In the genomic region with DNA sequence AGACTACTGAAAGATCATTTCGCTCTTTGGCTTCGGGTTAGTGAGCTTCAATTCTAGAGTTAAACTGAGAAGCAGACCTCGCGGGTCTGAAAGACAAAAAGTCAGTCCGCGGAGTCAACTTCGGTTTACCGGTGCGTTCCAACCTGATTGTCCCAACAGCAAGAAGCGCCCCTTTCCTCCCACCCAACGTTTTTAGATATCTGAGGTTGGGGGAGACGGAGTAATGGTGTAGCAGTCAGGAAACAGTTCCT, we compare ENCODE assay signal across 12 cellular contexts. TPM values are rescaled to one million over a fixed set of nuclear protein-coding genes. Genes with fewer than 3 reads are reported as not detected.
A peak's percentile ranks its signal among the peaks of the same experiment; 100 is the strongest.
DNase-seq lines count a peak whose midpoint lies in the region; ATAC-seq and TF ChIP-seq lines count a peak whose summit lies in the region.
"Had no signal": no experiment of that assay in that cellular context is flagged by ENCODE, and none has a peak within 500 bp of the region (broad histone marks: within the 10 kb centered on the region; RNA-seq: fewer than 3 reads in every experiment).

No MANE protein-coding gene starts in this region.

- peak overlapping the region in 3 of 4 donors; percentile 25 to 68 (median 37) for H3K27ac ChIP-seq in body of pancreas
- no peak overlapping the region for H3K27ac ChIP-seq in iPS-20b (ENCODE audit: low read length)
- no peak overlapping the region for H3K27ac ChIP-seq in subcutaneous abdominal adipose tissue (ENCODE audit: low read depth, low read length)
- H3K27ac ChIP-seq: neutrophil had no signal

- no peaks in the 10 kb centered on the region for H3K36me3 ChIP-seq in body of pancreas (replicated peaks in 1 of 2; ENCODE audit: insufficient read depth in 1 of 2, low read depth in 2 of 2)
- H3K36me3 ChIP-seq in iPS-20b (ENCODE audit: insufficient read depth, low read depth, low read length) = no peaks in the 10 kb centered on the region
- H3K36me3 ChIP-seq in subcutaneous abdominal adipose tissue (ENCODE audit: control insufficient read depth in 5 of 5, insufficient read depth in 5 of 5, low read length in 5 of 5) = no peaks in the 10 kb centered on the region
- H3K36me3 ChIP-seq: neutrophil had no signal

- H3K9me3 ChIP-seq in body of pancreas (no peaks in the 10 kb centered on the region), iPS-20b (ENCODE audit: insufficient read depth, low read depth, low read length) (no peaks in the 10 kb centered on the region), subcutaneous abdominal adipose tissue (ENCODE audit: control insufficient read depth in 5 of 5, low read length in 5 of 5) (no peaks in the 10 kb centered on the region)
- H3K9me3 ChIP-seq: neutrophil had no signal

- TF ChIP-seq POLR2A in body of pancreas (IDR thresholded peaks at IDR 0.05) = no peak

- H3K27me3 ChIP-seq in body of pancreas = peaks cover 11 to 67% of the 10 kb centered on the region in 2 donors
- H3K27me3 ChIP-seq in iPS-20b (ENCODE audit: insufficient read depth, low read length) = peaks cover 99% of the 10 kb centered on the region
- peaks cover 51 to 91% (median 84%) of the 10 kb centered on the region in 5 donors for H3K27me3 ChIP-seq in subcutaneous abdominal adipose tissue (ENCODE audit: control insufficient read depth in 5 of 5, insufficient read depth in 4 of 5, low read length in 5 of 5)

- ATAC-seq in body of pancreas (no peak), HG03039 (IDR thresholded peaks at IDR 0.05; ENCODE audit: unreplicated experiment) (no peak)

- TF ChIP-seq CTCF in body of pancreas (IDR thresholded peaks at IDR 0.05) = no peak

- peak; percentile 65 for DNase-seq in NCI-H146 (lab: John Stamatoyannopoulos, UW)
- no peak for DNase-seq in NCI-H146 treated with DMSO at 0.1 percent for 48 hours (lab: John Stamatoyannopoulos, UW; ENCODE audit: unreplicated experiment)
- DNase-seq in body of pancreas = no peak
- DNase-seq in OCI-M1 (lab: John Stamatoyannopoulos, UW) = no peak
- no peak for DNase-seq in GF-D8 (lab: John Stamatoyannopoulos, UW)

- H3K9ac ChIP-seq in iPS-20b (ENCODE audit: low read depth, low read length) = no peak overlapping the region
- no peak overlapping the region for H3K9ac ChIP-seq in subcutaneous abdominal adipose tissue (ENCODE audit: low read length in 5 of 5)

- peaks cover 45% of the 10 kb centered on the region for H3K4me1 ChIP-seq in body of pancreas
- peaks cover 52% of the 10 kb centered on the region for H3K4me1 ChIP-seq in iPS-20b (ENCODE audit: insufficient read depth, low read length)
- H3K4me1 ChIP-seq in subcutaneous abdominal adipose tissue (ENCODE audit: control insufficient read depth in 5 of 5, insufficient read depth in 5 of 5, low read length in 5 of 5) = peaks cover 1 to 43% (median 37%) of the 10 kb centered on the region in 5 donors

- WGBS in body of pancreas, 2 donors = 1 to 2% methylated on average over 12 of the region's 12 CpGs

- intact Hi-C loops in body of pancreas (cut with DNase I) = no loop called here

- H3K4me3 ChIP-seq in body of pancreas = no peak overlapping the region
- peak overlapping the region; percentile 68 for H3K4me3 ChIP-seq in iPS-20b (ENCODE audit: low read length)
- peak overlapping the region; percentile 4 to 70 (median 60) for H3K4me3 ChIP-seq in subcutaneous abdominal adipose tissue (ENCODE audit: low read depth in 1 of 5, low read length in 5 of 5)

RNA-seq across cellular contexts. Expression of a gene that starts 0.8 kb away (rescaled TPM):
- total RNA-seq in body of pancreas = 1 to 10 TPM; 1.6 to 2.9 TPM
- total RNA-seq: A172; activated naive CD8-positive, alpha-beta T cell treated with anti-CD3 and anti-CD28 coated beads, Interleukin-2, amount 10 ng/mL, durations not matched to agents 7 days and 5 days; LHCN-M2 had no signal

Comparison
In these comparisons a context has a peak if more than half of its experiments do, and no peak if none do; other contexts are left out.
1. H3K27ac ChIP-seq: peak in body of pancreas (3 of 4); none in iPS-20b (single experiment) and subcutaneous abdominal adipose tissue (single experiment).
2. H3K4me3 ChIP-seq: peak in iPS-20b (single experiment) and subcutaneous abdominal adipose tissue (5 of 5); none in body of pancreas (0 of 2).